In genomic region chr4:183121660-183122059, GRCh38 we compare ENCODE assay signal across 3 cellular contexts. TPM values are rescaled to one million over a fixed set of nuclear protein-coding genes. Genes with fewer than 3 reads are reported as not detected.
DNase-seq lines count a peak whose midpoint lies in the region; ATAC-seq and TF ChIP-seq lines count a peak whose summit lies in the region.
"Not testable (repeated sequence)": the region's sequence is repeated elsewhere in the genome, so short reads cannot be mapped to it uniquely, and the experiment has no call there.

No MANE protein-coding gene starts in this region.

- H4K8ac ChIP-seq in trophoblast cell (ENCODE audit: low read depth, low read length), result not testable (repeated sequence)

- H2BK120ac ChIP-seq in trophoblast cell (ENCODE audit: insufficient read depth, low read length, poor library complexity), result not testable (repeated sequence)

- intact Hi-C loops in activated CD4-positive, alpha-beta T cell treated with anti-CD3 and anti-CD28 coated beads, Interleukin-2, amount 10 ng/mL, durations not matched to agents 24 days and 14 days (cut with micrococcal nuclease), result not testable (repeated sequence)

- H3K79me2 ChIP-seq in trophoblast cell (ENCODE audit: control insufficient read depth, insufficient read depth, low read length, poor library complexity), result peaks cover 16% of the 10 kb centered on the region

- H3K4me1 ChIP-seq in trophoblast cell (ENCODE audit: control insufficient read depth in 1 of 2, insufficient read depth in 2 of 2, low read length in 2 of 2), result peaks cover 6 to 15% of the 10 kb centered on the region in 2 experiments

- H2BK12ac ChIP-seq in trophoblast cell (ENCODE audit: low read length), result not testable (repeated sequence)

- not testable (repeated sequence) for H3K27me3 ChIP-seq in trophoblast cell (ENCODE audit: insufficient read depth, low read length)

- H3K4me1 Mint-ChIP-seq in WTC11, result peaks cover 61% of the 10 kb centered on the region
- H3K4me1 Mint-ChIP-seq in activated CD4-positive, alpha-beta T cell treated with anti-CD3 and anti-CD28 coated beads, Interleukin-2, amount 10 ng/mL, durations not matched to agents 24 days and 14 days, result not testable (repeated sequence)

- peak overlapping the region; percentile 62 for H3K4ac ChIP-seq in trophoblast cell (ENCODE audit: low read depth, low read length)

- not testable (repeated sequence) for H3K36me3 ChIP-seq in trophoblast cell (ENCODE audit: control insufficient read depth in 1 of 2, insufficient read depth in 2 of 2, low read length in 2 of 2)

- not testable (repeated sequence) for H2AK5ac ChIP-seq in trophoblast cell (ENCODE audit: low read length)

- POLR2A ChIA-PET in WTC11 (lab: Charles Lee), result not testable (repeated sequence)

- not testable (repeated sequence) for H3K9me3 Mint-ChIP-seq in WTC11; activated CD4-positive, alpha-beta T cell treated with anti-CD3 and anti-CD28 coated beads, Interleukin-2, amount 10 ng/mL, durations not matched to agents 24 days and 14 days

- not testable (repeated sequence) for ATAC-seq in WTC11

- not testable (repeated sequence) for H3K27me3 Mint-ChIP-seq in WTC11 (ENCODE audit: low read depth); activated CD4-positive, alpha-beta T cell treated with anti-CD3 and anti-CD28 coated beads, Interleukin-2, amount 10 ng/mL, durations not matched to agents 24 days and 14 days

- not testable (repeated sequence) for H3K9ac ChIP-seq in trophoblast cell (ENCODE audit: low read length)

- H3K4me3 ChIP-seq in trophoblast cell (ENCODE audit: low read depth, low read length), result not testable (repeated sequence)

- H3K18ac ChIP-seq in trophoblast cell (ENCODE audit: low read length), result not testable (repeated sequence)

- no CpG with 5 or more reads among the region's 12 CpGs for WGBS in trophoblast cell (ENCODE audit: extremely low coverage, insufficient coverage, insufficient read length)

- not testable (repeated sequence) for H2AFZ ChIP-seq in trophoblast cell (ENCODE audit: insufficient read depth, low read length, poor library complexity)

- H3K4me3 Mint-ChIP-seq in WTC11; activated CD4-positive, alpha-beta T cell treated with anti-CD3 and anti-CD28 coated beads, Interleukin-2, amount 10 ng/mL, durations not matched to agents 24 days and 14 days: not testable (repeated sequence)

- CTCF ChIA-PET in WTC11 (lab: Charles Lee), result not testable (repeated sequence)

- not testable (repeated sequence) for H3K9me3 ChIP-seq in trophoblast cell (ENCODE audit: insufficient read depth, low read depth, low read length)

- not testable (repeated sequence) for H3K23ac ChIP-seq in trophoblast cell (ENCODE audit: low read length)

- not testable (repeated sequence) for H3K27ac ChIP-seq in trophoblast cell (ENCODE audit: low read depth, low read length)

- DNase-seq in WTC11 (ENCODE audit: low spot score); trophoblast cell: not testable (repeated sequence)
- DNase-seq in activated CD4-positive, alpha-beta T cell treated with anti-CD3 and anti-CD28 coated beads, Interleukin-2, amount 10 ng/mL, durations not matched to agents 24 days and 14 days, result peak; percentile 6

- TF ChIP-seq CTCF in WTC11 (IDR thresholded peaks at IDR 0.05), result not testable (repeated sequence)

- H2BK5ac ChIP-seq in trophoblast cell (ENCODE audit: low read depth, low read length, poor library complexity), result not testable (repeated sequence)

- not testable (repeated sequence) for H3K14ac ChIP-seq in trophoblast cell (ENCODE audit: low read length)

- not testable (repeated sequence) for H4K91ac ChIP-seq in trophoblast cell (ENCODE audit: low read depth, low read length)

- not testable (repeated sequence) for H3K4me2 ChIP-seq in trophoblast cell (ENCODE audit: low read length)

- H4K12ac ChIP-seq in trophoblast cell (ENCODE audit: low read depth, low read length), result not testable (repeated sequence)

- H3K79me1 ChIP-seq in trophoblast cell (ENCODE audit: low read length), result not testable (repeated sequence)

- H3K27ac Mint-ChIP-seq in WTC11; activated CD4-positive, alpha-beta T cell treated with anti-CD3 and anti-CD28 coated beads, Interleukin-2, amount 10 ng/mL, durations not matched to agents 24 days and 14 days: not testable (repeated sequence)

- not testable (repeated sequence) for H3K36me3 Mint-ChIP-seq in WTC11; activated CD4-positive, alpha-beta T cell treated with anti-CD3 and anti-CD28 coated beads, Interleukin-2, amount 10 ng/mL, durations not matched to agents 24 days and 14 days (ENCODE audit: low read depth)

TF ChIP-seq in WTC11, 78 proteins besides CTCF, POLR2A, EP300 and RAD21:
- peak; percentile 60; the same call in 1 of the 2 replicates for TF ChIP-seq ZNF121 (CRISPR knock-in tag; IDR thresholded peaks at IDR 0.05)

RNA-seq across cellular contexts. Expression of gene WWC2, which starts 22.6 kb away (rescaled TPM):
- 126 to 133 TPM (median 133 TPM) in 3 replicates for total RNA-seq in WTC11 (2021)
- total RNA-seq in activated CD4-positive, alpha-beta T cell treated with anti-CD3 and anti-CD28 coated beads, Interleukin-2, amount 10 ng/mL, durations not matched to agents 24 days and 14 days, result 0.40 and 0.45 TPM in 2 replicates
- 21.6 and 22.7 TPM in 2 replicates for polyA plus RNA-seq in trophoblast cell (2013)

Comparison
In these comparisons a context has a peak if more than half of its experiments do, and no peak if none do; other contexts are left out.
1. RNA of gene WWC2, which starts 22.6 kb away (total RNA-seq): 126 to 133 TPM in WTC11; 0.40 to 0.45 TPM in activated CD4-positive, alpha-beta T cell treated with anti-CD3 and anti-CD28 coated beads, Interleukin-2, amount 10 ng/mL, durations not matched to agents 24 days and 14 days; every median in the first group is over 10 times any median in the second.